3 cellular contexts compared by ENCODE assay signal in genomic region chr12:20801035-20801434, GRCh38.
TF ChIP-seq lines count a peak whose summit lies in the region.

No MANE protein-coding gene starts in this region.

TF ChIP-seq in A549, 52 proteins besides CTCF, POLR2A, EP300 and RAD21:
- TF ChIP-seq POLR2AphosphoS2 (conservative IDR thresholded peaks at IDR 0.05; ENCODE audit: low read length) (no peak), MAZ (IDR thresholded peaks at IDR 0.05; ENCODE audit: borderline replicate concordance, low read depth, low read length) (no peak), MAFK (IDR thresholded peaks at IDR 0.05; ENCODE audit: partially characterized antibody) (peak; percentile 63), KDM5A (IDR thresholded peaks at IDR 0.05) (no peak)

TF ChIP-seq in K562, 482 proteins besides CTCF, POLR2A, EP300 and RAD21:
- no peak for TF ChIP-seq RNF219 (CRISPR knock-in tag; IDR thresholded peaks at IDR 0.05)
- TF ChIP-seq ZNF316 (IDR thresholded peaks at IDR 0.05): peak; percentile 7; the same call in 1 of the 2 replicates
TF ChIP-seq in K562: peak in this region for 1.

TF ChIP-seq in GM23338, 12 proteins besides CTCF, POLR2A, EP300 and RAD21:
- TF ChIP-seq ZNF114 (CRISPR knock-in tag; IDR thresholded peaks at IDR 0.05) (no peak), EZH2phosphoT487 (IDR thresholded peaks at IDR 0.05; ENCODE audit: unreplicated experiment) (no peak), REST (IDR thresholded peaks at IDR 0.05; ENCODE audit: unreplicated experiment) (no peak), JUNB (IDR thresholded peaks at IDR 0.05; ENCODE audit: unreplicated experiment) (no peak), ZNF331 (CRISPR knock-in tag; IDR thresholded peaks at IDR 0.05; ENCODE audit: low read depth) (no peak), ETS1 (IDR thresholded peaks at IDR 0.05) (no peak), STAT1 (IDR thresholded peaks at IDR 0.05; ENCODE audit: unreplicated experiment) (no peak), ZNF462 (CRISPR knock-in tag; IDR thresholded peaks at IDR 0.05) (no peak), CREB1 (CRISPR knock-in tag; IDR thresholded peaks at IDR 0.05; ENCODE audit: low read depth) (no peak)
